ENCODE assay signal across 1 cellular context in the genomic region with DNA sequence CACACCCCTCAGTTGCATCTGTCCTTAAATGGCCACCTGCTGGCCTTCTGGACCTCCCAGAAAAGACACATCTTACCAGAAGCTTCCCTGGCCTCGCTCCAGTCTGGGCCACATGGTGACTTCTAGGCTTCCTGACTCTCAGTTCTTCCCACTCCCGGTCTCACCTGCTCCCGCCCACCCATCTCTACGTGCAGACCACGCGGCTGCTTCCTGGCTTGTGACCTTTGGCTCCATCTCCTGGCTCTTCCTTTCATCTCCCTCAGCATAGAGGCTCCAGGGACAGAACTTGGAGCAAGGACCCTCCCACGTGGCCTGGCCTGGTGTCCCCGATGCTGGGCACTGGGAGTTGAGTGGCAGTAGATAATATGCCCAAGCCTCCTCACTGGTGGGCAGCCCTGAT.
A peak's percentile ranks its signal among the peaks of the same experiment; 100 is the strongest.
TF ChIP-seq lines count a peak whose summit lies in the region.

No MANE protein-coding gene starts in this region.

TF ChIP-seq in HepG2, 621 proteins besides CTCF, POLR2A, EP300 and RAD21 (continued from another document and continues in another):
- TF ChIP-seq ZBTB20 (CRISPR knock-in tag; IDR thresholded peaks at IDR 0.05; ENCODE audit: borderline replicate concordance, low read depth), result peak; percentile 84; the same call in 1 of the 2 replicates
- no peak for TF ChIP-seq SRF (IDR thresholded peaks at IDR 0.05; ENCODE audit: low read depth, low read length)
- no peak for TF ChIP-seq FUBP1 (CRISPR knock-in tag; IDR thresholded peaks at IDR 0.05; ENCODE audit: borderline replicate concordance)
- peak; percentile 78; the same call in 1 of the 2 replicates for TF ChIP-seq ZNF614 (CRISPR knock-in tag; IDR thresholded peaks at IDR 0.05; ENCODE audit: borderline replicate concordance)
- TF ChIP-seq ZNF768 (CRISPR knock-in tag; IDR thresholded peaks at IDR 0.05), result no peak
- TF ChIP-seq ZBTB10 (CRISPR knock-in tag; IDR thresholded peaks at IDR 0.05; ENCODE audit: borderline replicate concordance), result peak; percentile 45; the same call in 1 of the 2 replicates
- TF ChIP-seq MYC (CRISPR knock-in tag; IDR thresholded peaks at IDR 0.05; ENCODE audit: borderline replicate concordance), result peak; percentile 94
- TF ChIP-seq TERF1 (CRISPR knock-in tag; IDR thresholded peaks at IDR 0.05), result peak; percentile 77; the same call in 1 of the 2 replicates
- TF ChIP-seq, protein P1, sequence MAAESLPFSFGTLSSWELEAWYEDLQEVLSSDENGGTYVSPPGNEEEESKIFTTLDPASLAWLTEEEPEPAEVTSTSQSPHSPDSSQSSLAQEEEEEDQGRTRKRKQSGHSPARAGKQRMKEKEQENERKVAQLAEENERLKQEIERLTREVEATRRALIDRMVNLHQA (CRISPR knock-in tag; IDR thresholded peaks at IDR 0.05), result no peak
- TF ChIP-seq, protein P2, sequence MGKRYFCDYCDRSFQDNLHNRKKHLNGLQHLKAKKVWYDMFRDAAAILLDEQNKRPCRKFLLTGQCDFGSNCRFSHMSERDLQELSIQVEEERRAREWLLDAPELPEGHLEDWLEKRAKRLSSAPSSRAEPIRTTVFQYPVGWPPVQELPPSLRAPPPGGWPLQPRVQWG (CRISPR knock-in tag; IDR thresholded peaks at IDR 0.05; ENCODE audit: borderline replicate concordance, low read depth), result no peak
- TF ChIP-seq, protein P3, sequence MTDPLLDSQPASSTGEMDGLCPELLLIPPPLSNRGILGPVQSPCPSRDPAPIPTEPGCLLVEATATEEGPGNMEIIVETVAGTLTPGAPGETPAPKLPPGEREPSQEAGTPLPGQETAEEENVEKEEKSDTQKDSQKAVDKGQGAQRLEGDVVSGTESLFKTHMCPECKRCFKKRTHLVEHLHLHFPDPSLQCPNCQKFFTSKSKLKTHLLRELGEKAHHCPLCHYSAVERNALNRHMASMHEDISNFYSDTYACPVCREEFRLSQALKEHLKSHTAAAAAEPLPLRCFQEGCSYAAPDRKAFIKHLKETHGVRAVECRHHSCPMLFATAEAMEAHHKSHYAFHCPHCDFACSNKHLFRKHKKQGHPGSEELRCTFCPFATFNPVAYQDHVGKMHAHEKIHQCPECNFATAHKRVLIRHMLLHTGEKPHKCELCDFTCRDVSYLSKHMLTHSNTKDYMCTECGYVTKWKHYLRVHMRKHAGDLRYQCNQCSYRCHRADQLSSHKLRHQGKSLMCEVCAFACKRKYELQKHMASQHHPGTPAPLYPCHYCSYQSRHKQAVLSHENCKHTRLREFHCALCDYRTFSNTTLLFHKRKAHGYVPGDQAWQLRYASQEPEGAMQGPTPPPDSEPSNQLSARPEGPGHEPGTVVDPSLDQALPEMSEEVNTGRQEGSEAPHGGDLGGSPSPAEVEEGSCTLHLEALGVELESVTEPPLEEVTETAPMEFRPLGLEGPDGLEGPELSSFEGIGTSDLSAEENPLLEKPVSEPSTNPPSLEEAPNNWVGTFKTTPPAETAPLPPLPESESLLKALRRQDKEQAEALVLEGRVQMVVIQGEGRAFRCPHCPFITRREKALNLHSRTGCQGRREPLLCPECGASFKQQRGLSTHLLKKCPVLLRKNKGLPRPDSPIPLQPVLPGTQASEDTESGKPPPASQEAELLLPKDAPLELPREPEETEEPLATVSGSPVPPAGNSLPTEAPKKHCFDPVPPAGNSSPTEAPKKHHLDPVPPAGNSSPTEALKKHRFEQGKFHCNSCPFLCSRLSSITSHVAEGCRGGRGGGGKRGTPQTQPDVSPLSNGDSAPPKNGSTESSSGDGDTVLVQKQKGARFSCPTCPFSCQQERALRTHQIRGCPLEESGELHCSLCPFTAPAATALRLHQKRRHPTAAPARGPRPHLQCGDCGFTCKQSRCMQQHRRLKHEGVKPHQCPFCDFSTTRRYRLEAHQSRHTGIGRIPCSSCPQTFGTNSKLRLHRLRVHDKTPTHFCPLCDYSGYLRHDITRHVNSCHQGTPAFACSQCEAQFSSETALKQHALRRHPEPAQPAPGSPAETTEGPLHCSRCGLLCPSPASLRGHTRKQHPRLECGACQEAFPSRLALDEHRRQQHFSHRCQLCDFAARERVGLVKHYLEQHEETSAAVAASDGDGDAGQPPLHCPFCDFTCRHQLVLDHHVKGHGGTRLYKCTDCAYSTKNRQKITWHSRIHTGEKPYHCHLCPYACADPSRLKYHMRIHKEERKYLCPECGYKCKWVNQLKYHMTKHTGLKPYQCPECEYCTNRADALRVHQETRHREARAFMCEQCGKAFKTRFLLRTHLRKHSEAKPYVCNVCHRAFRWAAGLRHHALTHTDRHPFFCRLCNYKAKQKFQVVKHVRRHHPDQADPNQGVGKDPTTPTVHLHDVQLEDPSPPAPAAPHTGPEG (CRISPR knock-in tag; IDR thresholded peaks at IDR 0.05), result no peak; the same call in 1 of the 2 replicates
- no peak for TF ChIP-seq ZNF530 (CRISPR knock-in tag; IDR thresholded peaks at IDR 0.05; ENCODE audit: low read depth)
- TF ChIP-seq PLRG1 (conservative IDR thresholded peaks at IDR 0.05), result no peak
- TF ChIP-seq SNAI1 (CRISPR knock-in tag; IDR thresholded peaks at IDR 0.05; ENCODE audit: borderline replicate concordance), result peak; percentile 58; the same call in 1 of the 2 replicates
- no peak for TF ChIP-seq IRX3 (CRISPR knock-in tag; IDR thresholded peaks at IDR 0.05; ENCODE audit: borderline replicate concordance, low read depth)
- TF ChIP-seq SIN3B (IDR thresholded peaks at IDR 0.05; ENCODE audit: low read length), result no peak
- TF ChIP-seq EHMT2 (IDR thresholded peaks at IDR 0.05; ENCODE audit: borderline replicate concordance, low read depth, low read length), result no peak
- TF ChIP-seq, protein P4, sequence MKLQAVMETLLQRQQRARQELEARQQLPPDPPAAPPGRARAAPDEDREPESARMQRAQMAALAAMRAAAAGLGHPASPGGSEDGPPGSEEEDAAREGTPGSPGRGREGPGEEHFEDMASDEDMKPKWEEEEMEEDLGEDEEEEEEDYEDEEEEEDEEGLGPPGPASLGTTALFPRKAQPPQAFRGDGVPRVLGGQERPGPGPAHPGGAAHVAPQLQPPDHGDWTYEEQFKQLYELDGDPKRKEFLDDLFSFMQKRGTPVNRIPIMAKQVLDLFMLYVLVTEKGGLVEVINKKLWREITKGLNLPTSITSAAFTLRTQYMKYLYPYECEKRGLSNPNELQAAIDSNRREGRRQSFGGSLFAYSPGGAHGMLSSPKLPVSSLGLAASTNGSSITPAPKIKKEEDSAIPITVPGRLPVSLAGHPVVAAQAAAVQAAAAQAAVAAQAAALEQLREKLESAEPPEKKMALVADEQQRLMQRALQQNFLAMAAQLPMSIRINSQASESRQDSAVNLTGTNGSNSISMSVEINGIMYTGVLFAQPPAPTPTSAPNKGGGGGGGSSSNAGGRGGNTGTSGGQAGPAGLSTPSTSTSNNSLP (IDR thresholded peaks at IDR 0.05; ENCODE audit: low read depth, low read length), result no peak
- no peak for TF ChIP-seq SCMH1 (CRISPR knock-in tag; IDR thresholded peaks at IDR 0.05; ENCODE audit: borderline replicate concordance)
- TF ChIP-seq ZNF704 (CRISPR knock-in tag; IDR thresholded peaks at IDR 0.05; ENCODE audit: borderline replicate concordance), result peak; percentile 91; the same call in 1 of the 2 replicates
- TF ChIP-seq, protein P5, sequence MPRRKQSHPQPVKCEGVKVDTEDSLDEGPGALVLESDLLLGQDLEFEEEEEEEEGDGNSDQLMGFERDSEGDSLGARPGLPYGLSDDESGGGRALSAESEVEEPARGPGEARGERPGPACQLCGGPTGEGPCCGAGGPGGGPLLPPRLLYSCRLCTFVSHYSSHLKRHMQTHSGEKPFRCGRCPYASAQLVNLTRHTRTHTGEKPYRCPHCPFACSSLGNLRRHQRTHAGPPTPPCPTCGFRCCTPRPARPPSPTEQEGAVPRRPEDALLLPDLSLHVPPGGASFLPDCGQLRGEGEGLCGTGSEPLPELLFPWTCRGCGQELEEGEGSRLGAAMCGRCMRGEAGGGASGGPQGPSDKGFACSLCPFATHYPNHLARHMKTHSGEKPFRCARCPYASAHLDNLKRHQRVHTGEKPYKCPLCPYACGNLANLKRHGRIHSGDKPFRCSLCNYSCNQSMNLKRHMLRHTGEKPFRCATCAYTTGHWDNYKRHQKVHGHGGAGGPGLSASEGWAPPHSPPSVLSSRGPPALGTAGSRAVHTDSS (CRISPR knock-in tag; conservative IDR thresholded peaks at IDR 0.05), result no peak
- TF ChIP-seq ZNF629 (CRISPR knock-in tag; conservative IDR thresholded peaks at IDR 0.05), result no peak
- peak; percentile 87 for TF ChIP-seq CSRNP1 (CRISPR knock-in tag; IDR thresholded peaks at IDR 0.05)
- no peak; the same call in 1 of the 2 replicates for TF ChIP-seq ZNF713 (CRISPR knock-in tag; IDR thresholded peaks at IDR 0.05)
- no peak for TF ChIP-seq XRCC5 (optimal IDR thresholded peaks at IDR 0.05; ENCODE audit: low read length)
- TF ChIP-seq, protein P6, sequence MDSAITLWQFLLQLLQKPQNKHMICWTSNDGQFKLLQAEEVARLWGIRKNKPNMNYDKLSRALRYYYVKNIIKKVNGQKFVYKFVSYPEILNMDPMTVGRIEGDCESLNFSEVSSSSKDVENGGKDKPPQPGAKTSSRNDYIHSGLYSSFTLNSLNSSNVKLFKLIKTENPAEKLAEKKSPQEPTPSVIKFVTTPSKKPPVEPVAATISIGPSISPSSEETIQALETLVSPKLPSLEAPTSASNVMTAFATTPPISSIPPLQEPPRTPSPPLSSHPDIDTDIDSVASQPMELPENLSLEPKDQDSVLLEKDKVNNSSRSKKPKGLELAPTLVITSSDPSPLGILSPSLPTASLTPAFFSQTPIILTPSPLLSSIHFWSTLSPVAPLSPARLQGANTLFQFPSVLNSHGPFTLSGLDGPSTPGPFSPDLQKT (CRISPR knock-in tag; IDR thresholded peaks at IDR 0.05; ENCODE audit: borderline replicate concordance), result no peak; the same call in 1 of the 2 replicates
- TF ChIP-seq TCF7L2 (IDR thresholded peaks at IDR 0.05; ENCODE audit: low read depth, low read length), result no peak
- no peak; the same call in 1 of the 2 replicates for TF ChIP-seq ZNF558 (CRISPR knock-in tag; IDR thresholded peaks at IDR 0.05; ENCODE audit: borderline replicate concordance)
- TF ChIP-seq, protein P7, sequence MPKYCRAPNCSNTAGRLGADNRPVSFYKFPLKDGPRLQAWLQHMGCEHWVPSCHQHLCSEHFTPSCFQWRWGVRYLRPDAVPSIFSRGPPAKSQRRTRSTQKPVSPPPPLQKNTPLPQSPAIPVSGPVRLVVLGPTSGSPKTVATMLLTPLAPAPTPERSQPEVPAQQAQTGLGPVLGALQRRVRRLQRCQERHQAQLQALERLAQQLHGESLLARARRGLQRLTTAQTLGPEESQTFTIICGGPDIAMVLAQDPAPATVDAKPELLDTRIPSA (CRISPR knock-in tag; IDR thresholded peaks at IDR 0.05; ENCODE audit: borderline replicate concordance), result no peak; the same call in 1 of the 2 replicates
- peak; percentile 73 for TF ChIP-seq ZMYM4 (CRISPR knock-in tag; IDR thresholded peaks at IDR 0.05)
